ENCODE assay signal across 23 cellular contexts in the genomic region with DNA sequence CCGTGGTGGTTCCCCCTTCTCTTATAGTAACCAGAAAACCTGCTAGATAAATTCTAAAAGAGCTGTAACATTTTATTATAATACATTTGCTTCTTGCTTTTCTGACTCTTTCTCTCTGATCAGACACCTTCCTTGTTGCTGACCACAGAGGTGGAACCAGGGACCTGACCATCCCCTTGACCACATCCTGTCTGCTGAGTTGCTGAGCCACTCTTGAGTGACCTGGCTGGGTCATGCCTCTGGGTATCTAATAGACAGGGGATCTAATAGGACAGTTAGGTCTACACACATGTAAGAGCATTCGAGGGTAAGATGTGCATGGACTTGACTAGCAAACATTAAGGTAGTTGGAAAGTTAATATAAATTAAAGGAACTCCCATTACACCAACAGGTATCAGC. TPM values are rescaled to one million over a fixed set of nuclear protein-coding genes. Genes with fewer than 3 reads are reported as not detected.
DNase-seq lines count a peak whose midpoint lies in the region; ATAC-seq and TF ChIP-seq lines count a peak whose summit lies in the region.
"Had no signal": no experiment of that assay in that cellular context is flagged by ENCODE, and none has a peak within 500 bp of the region (broad histone marks: within the 10 kb centered on the region; RNA-seq: fewer than 3 reads in every experiment).

No MANE protein-coding gene starts in this region.

- H3K27ac Mint-ChIP-seq in endothelial cell (ENCODE audit: unreplicated experiment) = no peak overlapping the region
- H3K27ac Mint-ChIP-seq: activated naive CD4-positive, alpha-beta T cell treated with anti-CD3 and anti-CD28 coated beads for 36 hours; CD8-positive, alpha-beta memory T cell; stimulated activated naive CD8-positive, alpha-beta T cell treated with anti-CD3 and anti-CD28 coated beads, Interleukin-15, Interleukin-2, amounts not matched to agents 100 ng/mL and 50 ng/mL, for 24 hours; T-helper 1 cell treated with Interleukin-12 subunit alpha and Interleukin-12 subunit beta and Interleukin-4 antibody, amounts not matched to agents 30 μg/mL and 1 μg/mL, for 36 hours had no signal

- peaks cover 10% of the 10 kb centered on the region for H3K36me3 Mint-ChIP-seq in endothelial cell (ENCODE audit: low read depth, unreplicated experiment)

- DNase-seq in glomerular visceral epithelial cell (ENCODE audit: extremely low spot score) (peak; percentile 63), LoVo (ENCODE audit: low spot score) (no peak), endothelial cell (ENCODE audit: low spot score) (no peak), NCI-H2227 (lab: John Stamatoyannopoulos, UW; ENCODE audit: unreplicated experiment) (no peak)
- DNase-seq in activated T-cell treated with anti-CD3 and anti-CD28 coated beads, Interleukin-2, amount 50 U/mL, for 48 hours = no peak
- DNase-seq: activated CD4-positive, alpha-beta T cell treated with anti-CD3 and anti-CD28 coated beads, Interleukin-2, amount 50 U/mL, for 4 hours; activated naive CD4-positive, alpha-beta T cell treated with anti-CD3 and anti-CD28 coated beads for 36 hours; activated T-cell treated with anti-CD3 and anti-CD28 coated beads for 4 hours; aorta; CD8-positive, alpha-beta memory T cell; DMS79 treated with DMSO at 0.1 percent for 48 hours; heart left ventricle; NCI-H526 treated with DMSO at 0.1 percent for 48 hours; SIG-M5; sigmoid colon; stimulated activated CD4-positive, alpha-beta T cell treated with anti-CD3 and anti-CD28 coated beads, Interleukin-1b, Interleukin-23, amount 100 ng/mL, for 48 hours; upper lobe of left lung; WERI-Rb-1 had no signal

- H3K4me1 Mint-ChIP-seq in endothelial cell (ENCODE audit: unreplicated experiment) = no peaks in the 10 kb centered on the region
- H3K4me1 Mint-ChIP-seq: CD8-positive, alpha-beta memory T cell had no signal

- peaks cover 11% of the 10 kb centered on the region for H3K9me3 Mint-ChIP-seq in endothelial cell (ENCODE audit: unreplicated experiment)

- no peak overlapping the region for H3K4me3 Mint-ChIP-seq in endothelial cell (ENCODE audit: unreplicated experiment)
- H3K4me3 Mint-ChIP-seq: activated naive CD4-positive, alpha-beta T cell treated with anti-CD3 and anti-CD28 coated beads for 36 hours; CD8-positive, alpha-beta memory T cell; stimulated activated naive CD8-positive, alpha-beta T cell treated with anti-CD3 and anti-CD28 coated beads, Interleukin-15, Interleukin-2, amounts not matched to agents 100 ng/mL and 50 ng/mL, for 24 hours; T-helper 1 cell treated with Interleukin-12 subunit alpha and Interleukin-12 subunit beta and Interleukin-4 antibody, amounts not matched to agents 30 μg/mL and 1 μg/mL, for 36 hours had no signal

- ATAC-seq in GM18867 (IDR thresholded peaks at IDR 0.05; ENCODE audit: unreplicated experiment) = peak; percentile 85
- peak; percentile 86 for ATAC-seq in GM21423 (IDR thresholded peaks at IDR 0.05; ENCODE audit: unreplicated experiment)
- peak; percentile 62 for ATAC-seq in HG03378 (IDR thresholded peaks at IDR 0.05; ENCODE audit: unreplicated experiment)
- ATAC-seq: heart left ventricle had no signal

- H3K27me3 Mint-ChIP-seq in endothelial cell (ENCODE audit: unreplicated experiment) = no peaks in the 10 kb centered on the region

- no peak for TF ChIP-seq CTCF in endothelial cell (IDR thresholded peaks at IDR 0.05; ENCODE audit: unreplicated experiment)

RNA-seq across cellular contexts. Expression of a gene that starts 22.8 kb away (rescaled TPM):
- total RNA-seq in endothelial cell (ENCODE audit: unreplicated experiment) = 12.8 TPM
